In genomic region chr22:45001653-45002052, GRCh38 we compare ENCODE assay signal across 38 cellular contexts. TPM values are rescaled to one million over a fixed set of nuclear protein-coding genes. Genes with fewer than 3 reads are reported as not detected.
"Had no signal": no experiment of that assay in that cellular context is flagged by ENCODE, and none has a peak within 500 bp of the region (broad histone marks: within the 10 kb centered on the region; RNA-seq: fewer than 3 reads in every experiment).

No MANE protein-coding gene starts in this region.

- H3K9me3 Mint-ChIP-seq: activated naive CD4-positive, alpha-beta T cell treated with anti-CD3 and anti-CD28 coated beads for 36 hours; activated naive CD4-positive, alpha-beta T cell treated with anti-CD3 and anti-CD28 coated beads, Interleukin-2, amount 10 ng/mL, durations not matched to agents 7 days and 5 days; activated naive CD4-positive, alpha-beta T cell treated with anti-CD3 and anti-CD28 coated beads, Interleukin-2, amount 50 U/mL, for 24 hours; activated naive CD4-positive, alpha-beta T cell treated with anti-CD3 and anti-CD28 coated beads, Interleukin-2, amount 50 U/mL, for 72 hours; activated naive CD8-positive, alpha-beta T cell treated with anti-CD3 and anti-CD28 coated beads for 36 hours; activated naive CD8-positive, alpha-beta T cell treated with anti-CD3 and anti-CD28 coated beads, Interleukin-2, amount 10 ng/mL, durations not matched to agents 7 days and 5 days; activated naive CD8-positive, alpha-beta T cell treated with anti-CD3 and anti-CD28 coated beads, Interleukin-2, amount 50 U/mL, for 24 hours; activated T-cell treated with anti-CD3 and anti-CD28 coated beads, Interleukin-2, amount 50 U/mL, for 24 hours; activated T-cell treated with anti-CD3 and anti-CD28 coated beads, Interleukin-2, amount 50 U/mL, for 4 hours; activated T-cell treated with anti-CD3 and anti-CD28 coated beads, Interleukin-2, amount 50 U/mL, for 72 hours; activated T-helper 1 cell treated with anti-CD3 and anti-CD28 coated beads, Interleukin-12 subunit alpha, Interleukin-12 subunit beta, Interleukin-2, Interleukin-4 antibody, amounts not matched to agents 30 ng/mL and 10 ng/mL and 1 ng/mL, durations not matched to agents 14 hours and 24 hours and 36 hours; activated T-helper 17 cell treated with anti-CD3 and anti-CD28 coated beads, Interleukin-2, amount 50 U/mL, for 72 hours; activated T-helper 2 cell treated with anti-CD3 and anti-CD28 coated beads, Interferon-gamma antibody, Interleukin-2, Interleukin-4, amounts not matched to agents 10 μg/mL and 5 μg/mL and 100 μg/mL, durations not matched to agents 14 hours and 24 hours and 36 hours; brain; central memory CD8-positive, alpha-beta T cell had no signal

- ATAC-seq: activated naive CD4-positive, alpha-beta T cell treated with anti-CD3 and anti-CD28 coated beads, Interleukin-2, amount 50 U/mL, for 72 hours; activated naive CD8-positive, alpha-beta T cell treated with anti-CD3 and anti-CD28 coated beads, Interleukin-2, amount 50 U/mL, for 24 hours; activated T-cell treated with anti-CD3 and anti-CD28 coated beads, Interleukin-2, amount 50 U/mL, for 4 hours; activated T-cell treated with anti-CD3 and anti-CD28 coated beads, Interleukin-2, amount 50 U/mL, for 72 hours; activated T-helper 17 cell treated with anti-CD3 and anti-CD28 coated beads, Interleukin-2, amount 50 U/mL, for 72 hours; body of pancreas had no signal

- H3K36me3 ChIP-seq: adrenal gland, ascending aorta, brain microvascular endothelial cell, breast epithelium, cardiac muscle cell had no signal

- H3K4me1 Mint-ChIP-seq: activated naive CD8-positive, alpha-beta T cell treated with anti-CD3 and anti-CD28 coated beads, Interleukin-2, amount 10 ng/mL, durations not matched to agents 7 days and 5 days; activated T-helper 17 cell treated with anti-CD3 and anti-CD28 coated beads, Interleukin-2, amount 50 U/mL, for 72 hours; central memory CD8-positive, alpha-beta T cell had no signal

- H3K27ac Mint-ChIP-seq: activated naive CD4-positive, alpha-beta T cell treated with anti-CD3 and anti-CD28 coated beads for 36 hours; activated naive CD4-positive, alpha-beta T cell treated with anti-CD3 and anti-CD28 coated beads, Interleukin-2, amount 10 ng/mL, durations not matched to agents 7 days and 5 days; activated naive CD4-positive, alpha-beta T cell treated with anti-CD3 and anti-CD28 coated beads, Interleukin-2, amount 50 U/mL, for 24 hours; activated naive CD4-positive, alpha-beta T cell treated with anti-CD3 and anti-CD28 coated beads, Interleukin-2, amount 50 U/mL, for 72 hours; activated naive CD8-positive, alpha-beta T cell; activated naive CD8-positive, alpha-beta T cell treated with anti-CD3 and anti-CD28 coated beads for 36 hours; activated naive CD8-positive, alpha-beta T cell treated with anti-CD3 and anti-CD28 coated beads, Interleukin-2, amount 10 ng/mL, durations not matched to agents 7 days and 5 days; activated naive CD8-positive, alpha-beta T cell treated with anti-CD3 and anti-CD28 coated beads, Interleukin-2, amount 50 U/mL, for 24 hours; activated T-cell treated with anti-CD3 and anti-CD28 coated beads, Interleukin-2, amount 50 U/mL, for 24 hours; activated T-cell treated with anti-CD3 and anti-CD28 coated beads, Interleukin-2, amount 50 U/mL, for 72 hours; activated T-helper 1 cell treated with anti-CD3 and anti-CD28 coated beads, Interleukin-12 subunit alpha, Interleukin-12 subunit beta, Interleukin-2, Interleukin-4 antibody, amounts not matched to agents 30 ng/mL and 10 ng/mL and 1 ng/mL, durations not matched to agents 14 hours and 24 hours and 36 hours; activated T-helper 17 cell treated with anti-CD3 and anti-CD28 coated beads, Interleukin-2, amount 50 U/mL, for 72 hours; activated T-helper 2 cell treated with anti-CD3 and anti-CD28 coated beads, Interferon-gamma antibody, Interleukin-2, Interleukin-4, amounts not matched to agents 10 μg/mL and 5 μg/mL and 100 μg/mL, durations not matched to agents 14 hours and 24 hours and 36 hours had no signal

- H3K4me3 Mint-ChIP-seq: activated naive CD4-positive, alpha-beta T cell treated with anti-CD3 and anti-CD28 coated beads for 36 hours; activated naive CD4-positive, alpha-beta T cell treated with anti-CD3 and anti-CD28 coated beads, Interleukin-2, amount 10 ng/mL, durations not matched to agents 7 days and 5 days; activated naive CD4-positive, alpha-beta T cell treated with anti-CD3 and anti-CD28 coated beads, Interleukin-2, amount 50 U/mL, for 24 hours; activated naive CD8-positive, alpha-beta T cell; activated naive CD8-positive, alpha-beta T cell treated with anti-CD3 and anti-CD28 coated beads for 36 hours; activated naive CD8-positive, alpha-beta T cell treated with anti-CD3 and anti-CD28 coated beads, Interleukin-2, amount 10 ng/mL, durations not matched to agents 7 days and 5 days; activated naive CD8-positive, alpha-beta T cell treated with anti-CD3 and anti-CD28 coated beads, Interleukin-2, amount 50 U/mL, for 24 hours; activated T-cell treated with anti-CD3 and anti-CD28 coated beads, Interleukin-2, amount 50 U/mL, for 24 hours; activated T-cell treated with anti-CD3 and anti-CD28 coated beads, Interleukin-2, amount 50 U/mL, for 4 hours; activated T-cell treated with anti-CD3 and anti-CD28 coated beads, Interleukin-2, amount 50 U/mL, for 72 hours; activated T-helper 1 cell treated with anti-CD3 and anti-CD28 coated beads, Interleukin-12 subunit alpha, Interleukin-12 subunit beta, Interleukin-2, Interleukin-4 antibody, amounts not matched to agents 30 ng/mL and 10 ng/mL and 1 ng/mL, durations not matched to agents 14 hours and 24 hours and 36 hours; activated T-helper 17 cell treated with anti-CD3 and anti-CD28 coated beads, Interleukin-2, amount 50 U/mL, for 72 hours; central memory CD8-positive, alpha-beta T cell had no signal

- H3K27ac ChIP-seq: adrenal gland, ascending aorta, body of pancreas, brain microvascular endothelial cell, breast epithelium, cardiac muscle cell had no signal

- DNase-seq: activated effector memory CD4-positive, alpha-beta T cell treated with anti-CD3 and anti-CD28 coated beads, Interleukin-2, amount 50 U/mL, for 16 hours; activated effector memory CD4-positive, alpha-beta T cell treated with Interleukin-2 at 50 U/mL for 16 hours; activated gamma-delta T cell; activated gamma-delta T cell treated with Interleukin-2 at 50 U/mL for 16 hours; activated naive CD4-positive, alpha-beta T cell; activated naive CD4-positive, alpha-beta T cell treated with anti-CD3 and anti-CD28 coated beads for 36 hours; activated naive CD4-positive, alpha-beta T cell treated with anti-CD3 and anti-CD28 coated beads, Interleukin-2, amount 10 ng/mL, durations not matched to agents 7 days and 5 days; activated naive CD4-positive, alpha-beta T cell treated with anti-CD3 and anti-CD28 coated beads, Interleukin-2, amount 50 U/mL, for 16 hours; activated naive CD4-positive, alpha-beta T cell treated with Interleukin-2 at 50 U/mL for 16 hours; activated naive CD8-positive, alpha-beta T cell treated with anti-CD3 and anti-CD28 coated beads for 36 hours; activated naive CD8-positive, alpha-beta T cell treated with anti-CD3 and anti-CD28 coated beads, Interleukin-2, amount 10 ng/mL, durations not matched to agents 7 days and 5 days; activated naive CD8-positive, alpha-beta T cell treated with anti-CD3 and anti-CD28 coated beads, Interleukin-2, amount 50 U/mL, for 24 hours; activated T-cell treated with anti-CD3 and anti-CD28 coated beads, Interleukin-2, amount 50 U/mL, for 24 hours; activated T-cell treated with anti-CD3 and anti-CD28 coated beads, Interleukin-2, amount 50 U/mL, for 4 hours; activated T-cell treated with anti-CD3 and anti-CD28 coated beads, Interleukin-2, amount 50 U/mL, for 48 hours; activated T-cell treated with anti-CD3 and anti-CD28 coated beads, Interleukin-2, amount 50 U/mL, for 72 hours; adrenal gland; amniotic stem cell; amygdala; anterior cingulate cortex; aorta; body of pancreas; brain microvascular endothelial cell; caudate nucleus; central memory CD4-positive, alpha-beta T cell; cerebellar nuclear complex had no signal

- H3K4me3 ChIP-seq: adrenal gland, ascending aorta, body of pancreas, breast epithelium, cardiac muscle cell had no signal

- H3K36me3 Mint-ChIP-seq: activated naive CD4-positive, alpha-beta T cell treated with anti-CD3 and anti-CD28 coated beads, Interleukin-2, amount 10 ng/mL, durations not matched to agents 7 days and 5 days; activated naive CD4-positive, alpha-beta T cell treated with anti-CD3 and anti-CD28 coated beads, Interleukin-2, amount 50 U/mL, for 24 hours; activated naive CD4-positive, alpha-beta T cell treated with anti-CD3 and anti-CD28 coated beads, Interleukin-2, amount 50 U/mL, for 72 hours; activated naive CD8-positive, alpha-beta T cell; activated naive CD8-positive, alpha-beta T cell treated with anti-CD3 and anti-CD28 coated beads for 36 hours; activated naive CD8-positive, alpha-beta T cell treated with anti-CD3 and anti-CD28 coated beads, Interleukin-2, amount 10 ng/mL, durations not matched to agents 7 days and 5 days had no signal

- H3K27me3 Mint-ChIP-seq: brain had no signal

- H3K4me1 ChIP-seq: breast epithelium had no signal

- H3K27me3 ChIP-seq: adrenal gland, ascending aorta, body of pancreas, breast epithelium, cardiac muscle cell had no signal

- H3K9me3 ChIP-seq: adrenal gland, ascending aorta, body of pancreas, breast epithelium had no signal

RNA-seq across cellular contexts. Expression of gene PHF21B, which starts 8.2 kb away (rescaled TPM):
- total RNA-seq: activated naive CD4-positive, alpha-beta T cell treated with anti-CD3 and anti-CD28 coated beads for 36 hours; activated naive CD8-positive, alpha-beta T cell treated with anti-CD3 and anti-CD28 coated beads, Interleukin-2, amount 10 ng/mL, durations not matched to agents 7 days and 5 days; activated T-helper 17 cell treated with anti-CD3 and anti-CD28 coated beads, Interleukin-2, amount 50 U/mL, for 72 hours; ascending aorta; bronchial epithelial cell had no signal
- polyA plus RNA-seq: aorta had no signal
